ENCODE assay signal across 8 cellular contexts in genomic region chr1:151443846-151444790, GRCh38. TPM values are rescaled to one million over a fixed set of nuclear protein-coding genes. Genes with fewer than 3 reads are reported as not detected.
DNase-seq lines count a peak whose midpoint lies in the region; ATAC-seq and TF ChIP-seq lines count a peak whose summit lies in the region.

No MANE protein-coding gene starts in this region.

- no peaks in the 10 kb centered on the region for H3K27me3 ChIP-seq in lower lobe of right lung (ENCODE audit: low read depth)

- intact Hi-C loops in activated CD4-positive, alpha-beta T cell treated with anti-CD3 and anti-CD28 coated beads for 36 hours (cut with DNase I, micrococcal nuclease): loop anchor here (1.0 to 10.0 kb wide), 11 partner anchors 13 to 393 kb away; partner anchors contain the start of genes C2CD4D (in 1 of the 2), CGN (in 1 of the 2), POGZ (in 1 of the 2) and TUFT1 (in 1 of the 2)
- intact Hi-C loops in lower lobe of right lung (cut with DNase I): no loop called here

- H3K4me1 Mint-ChIP-seq in activated CD4-positive, alpha-beta T cell treated with anti-CD3 and anti-CD28 coated beads for 36 hours: peaks cover 59% of the 10 kb centered on the region

- no peak overlapping the region for H3K4me3 Mint-ChIP-seq in activated CD4-positive, alpha-beta T cell treated with anti-CD3 and anti-CD28 coated beads for 36 hours

- H3K27me3 Mint-ChIP-seq in activated CD4-positive, alpha-beta T cell treated with anti-CD3 and anti-CD28 coated beads for 36 hours: no peaks in the 10 kb centered on the region

- no peaks in the 10 kb centered on the region for H3K9me3 ChIP-seq in lower lobe of right lung

- H3K4me1 ChIP-seq in lower lobe of right lung: peaks cover 39% of the 10 kb centered on the region

- CTCF ChIA-PET in activated CD4-positive, alpha-beta T cell treated with anti-CD3 and anti-CD28 coated beads for 36 hours (lab: Charles Lee): interaction anchor here (0.7 to 2.2 kb wide), 24 partner anchors 9 to 465 kb away, joined by 3 to 15 read pairs (median 6); partner anchors contain the start of genes CGN, POGZ, THEM4 and TUFT1

- H3K36me3 Mint-ChIP-seq in activated CD4-positive, alpha-beta T cell treated with anti-CD3 and anti-CD28 coated beads for 36 hours (ENCODE audit: low read depth): peaks cover 21% of the 10 kb centered on the region

- ATAC-seq in HG03457 (IDR thresholded peaks at IDR 0.05; ENCODE audit: unreplicated experiment) (peak; percentile 78), lower lobe of right lung (peak; percentile 88 to 97), GM18511 (IDR thresholded peaks at IDR 0.05; ENCODE audit: unreplicated experiment) (no peak)
- peak; percentile 96 for ATAC-seq in activated CD4-positive, alpha-beta T cell treated with anti-CD3 and anti-CD28 coated beads for 36 hours

- H3K27ac Mint-ChIP-seq in activated CD4-positive, alpha-beta T cell treated with anti-CD3 and anti-CD28 coated beads for 36 hours: peak overlapping the region; percentile 42

- POLR2A ChIA-PET in activated CD4-positive, alpha-beta T cell treated with anti-CD3 and anti-CD28 coated beads for 36 hours (lab: Charles Lee): interaction anchor here (0.6 to 1.0 kb wide), 5 partner anchors 13 to 402 kb away, joined by 3 to 4 read pairs (median 3); partner anchors contain the start of gene CGN

- no peak overlapping the region for H3K4me3 ChIP-seq in lower lobe of right lung

- TF ChIP-seq CTCF in lower lobe of right lung (IDR thresholded peaks at IDR 0.05): peak; percentile 76

- H3K27ac ChIP-seq in lower lobe of right lung: no peak overlapping the region

- H3K9me3 Mint-ChIP-seq in activated CD4-positive, alpha-beta T cell treated with anti-CD3 and anti-CD28 coated beads for 36 hours (ENCODE audit: low read depth): no peaks in the 10 kb centered on the region

- peaks cover 22% of the 10 kb centered on the region for H3K36me3 ChIP-seq in lower lobe of right lung

- peak; percentile 46 for DNase-seq in GDM1 (lab: John Stamatoyannopoulos, UW)
- DNase-seq in NCI-H524 treated with DMSO at 0.1 percent for 48 hours (lab: John Stamatoyannopoulos, UW): peak; percentile 2
- DNase-seq in activated CD4-positive, alpha-beta T cell treated with anti-CD3 and anti-CD28 coated beads for 36 hours: peak; percentile 80
- peak; percentile 89 for DNase-seq in dermis blood vessel endothelial cell
- no peak for DNase-seq in lower lobe of right lung
- DNase-seq in stimulated activated CD8-positive, alpha-beta memory T cell treated with anti-CD3 and anti-CD28 coated beads, Interleukin-15, amount 100 ng/mL, for 48 hours (ENCODE audit: low read depth in 2 of 2): peak; percentile 23 to 38

RNA-seq across cellular contexts. Expression of gene POGZ, which starts 15.2 kb away (rescaled TPM):
- 100 to 1,000 TPM in 1 of 2 experiments, 10 to 100 TPM in 1; 81.3 to 104 TPM for total RNA-seq in activated CD4-positive, alpha-beta T cell treated with anti-CD3 and anti-CD28 coated beads for 36 hours
- total RNA-seq in dermis blood vessel endothelial cell (20.3 and 26.2 TPM in 2 replicates), lower lobe of right lung (98.1 TPM)

RNA-seq across cellular contexts. Expression of gene PSMB4, which starts 44.7 kb away (rescaled TPM):
- 100 to 1,000 TPM; 315 to 351 TPM for total RNA-seq in activated CD4-positive, alpha-beta T cell treated with anti-CD3 and anti-CD28 coated beads for 36 hours
- total RNA-seq in dermis blood vessel endothelial cell: 322 and 414 TPM in 2 replicates
- total RNA-seq in lower lobe of right lung: 177 TPM
